8 cellular contexts compared by ENCODE assay signal in genomic region chrX:154443479-154443910, GRCh38. TPM values are rescaled to one million over a fixed set of nuclear protein-coding genes. Genes with fewer than 3 reads are reported as not detected.
A peak's percentile ranks its signal among the peaks of the same experiment; 100 is the strongest.
DNase-seq lines count a peak whose midpoint lies in the region; ATAC-seq and TF ChIP-seq lines count a peak whose summit lies in the region.

No MANE protein-coding gene starts in this region.

- H3K36me3 ChIP-seq in liver (ENCODE audit: control insufficient read depth in 4 of 4, insufficient read depth in 3 of 4, low read depth in 1 of 4, low read length in 3 of 4) (peaks cover 0 to 7% (median 4%) of the 10 kb centered on the region in 4 donors), uterus (no peaks in the 10 kb centered on the region)

- no peak overlapping the region for H3K9ac ChIP-seq in liver (ENCODE audit: low read depth in 1 of 2, low read length in 2 of 2)

- peak overlapping the region; percentile 47 for H3K4me3 ChIP-seq in AG10803 (ENCODE audit: low read length)
- peak overlapping the region in 2 of 3 donors; percentile 8 to 77 for H3K4me3 ChIP-seq in liver (ENCODE audit: low read depth in 1 of 3, low read length in 3 of 3)
- peak overlapping the region in 1 of 2 donors; percentile 27 for H3K4me3 ChIP-seq in uterus

- TF ChIP-seq POLR2A in uterus (IDR thresholded peaks at IDR 0.05) = no peak

- intact Hi-C loops in uterus (cut with DNase I; ENCODE audit: low total_unique reads) = no loop called here

- DNase-seq in AG10803 (ENCODE audit: low read depth) = no peak
- DNase-seq in astrocyte of the hippocampus (ENCODE audit: low read depth, low spot score) = peak; percentile 28
- DNase-seq in uterus = no peak
- DNase-seq in NCI-H187 treated with DMSO at 0.1 percent for 48 hours (lab: John Stamatoyannopoulos, UW) = no peak
- no peak for DNase-seq in H4 (ENCODE audit: low spot score)

- TF ChIP-seq CTCF in AG10803 (conservative IDR thresholded peaks at IDR 0.05; ENCODE audit: low read length) (no peak), liver (IDR thresholded peaks at IDR 0.05; ENCODE audit: low read depth, low read length, missing input control) (no peak), uterus (IDR thresholded peaks at IDR 0.05) (no peak)

- H3K4me1 ChIP-seq in liver (ENCODE audit: control insufficient read depth in 4 of 4, insufficient read depth in 4 of 4, low read length in 3 of 4) (peaks cover 11 to 20% (median 15%) of the 10 kb centered on the region in 4 donors), uterus (peaks cover 0 to 5% of the 10 kb centered on the region in 2 donors)

- peak overlapping the region; percentile 22 to 74 for H3K27ac ChIP-seq in liver (ENCODE audit: low read depth in 1 of 2, low read length in 2 of 2)
- peak overlapping the region; percentile 86 to 89 for H3K27ac ChIP-seq in uterus

- H3K27me3 ChIP-seq in liver (ENCODE audit: control insufficient read depth in 4 of 4, insufficient read depth in 4 of 4, low read length in 3 of 4) (no peaks in the 10 kb centered on the region), uterus (no peaks in the 10 kb centered on the region)

- H3K9me3 ChIP-seq in liver (ENCODE audit: control insufficient read depth in 4 of 4, low read length in 3 of 4) (no peaks in the 10 kb centered on the region), uterus (no peaks in the 10 kb centered on the region)

- peak; percentile 6 for ATAC-seq in HG03280 (IDR thresholded peaks at IDR 0.05; ENCODE audit: unreplicated experiment)
- ATAC-seq in GM19397 (IDR thresholded peaks at IDR 0.05; ENCODE audit: unreplicated experiment) = no peak

- 38% methylated on average over 10 of the region's 10 CpGs for WGBS in liver

- TF ChIP-seq RAD21 in liver (IDR thresholded peaks at IDR 0.05) = no peak

TF ChIP-seq in liver, 16 proteins besides CTCF, POLR2A, EP300 and RAD21:
- no peak for TF ChIP-seq SP1 (IDR thresholded peaks at IDR 0.05)
- no peak for TF ChIP-seq JUND (IDR thresholded peaks at IDR 0.05)
- no peak for TF ChIP-seq EGR1 (IDR thresholded peaks at IDR 0.05; ENCODE audit: low read depth in 2 of 2)
- TF ChIP-seq YY1 (IDR thresholded peaks at IDR 0.05) = no peak
- no peak for TF ChIP-seq FOXA1 (IDR thresholded peaks at IDR 0.05)
- TF ChIP-seq FOXA2 (IDR thresholded peaks at IDR 0.05) = no peak
- TF ChIP-seq GABPA (IDR thresholded peaks at IDR 0.05 in 1 of 2, conservative IDR thresholded peaks at IDR 0.05 in 1 of 2) = no peak
- TF ChIP-seq HNF4G (IDR thresholded peaks at IDR 0.05) = no peak
- no peak for TF ChIP-seq TAF1 (conservative IDR thresholded peaks at IDR 0.05)
- TF ChIP-seq NR2F2 (IDR thresholded peaks at IDR 0.05) = no peak
- no peak for TF ChIP-seq RXRA (IDR thresholded peaks at IDR 0.05)
- TF ChIP-seq ATF3 (IDR thresholded peaks at IDR 0.05) = no peak
- TF ChIP-seq, protein P1, sequence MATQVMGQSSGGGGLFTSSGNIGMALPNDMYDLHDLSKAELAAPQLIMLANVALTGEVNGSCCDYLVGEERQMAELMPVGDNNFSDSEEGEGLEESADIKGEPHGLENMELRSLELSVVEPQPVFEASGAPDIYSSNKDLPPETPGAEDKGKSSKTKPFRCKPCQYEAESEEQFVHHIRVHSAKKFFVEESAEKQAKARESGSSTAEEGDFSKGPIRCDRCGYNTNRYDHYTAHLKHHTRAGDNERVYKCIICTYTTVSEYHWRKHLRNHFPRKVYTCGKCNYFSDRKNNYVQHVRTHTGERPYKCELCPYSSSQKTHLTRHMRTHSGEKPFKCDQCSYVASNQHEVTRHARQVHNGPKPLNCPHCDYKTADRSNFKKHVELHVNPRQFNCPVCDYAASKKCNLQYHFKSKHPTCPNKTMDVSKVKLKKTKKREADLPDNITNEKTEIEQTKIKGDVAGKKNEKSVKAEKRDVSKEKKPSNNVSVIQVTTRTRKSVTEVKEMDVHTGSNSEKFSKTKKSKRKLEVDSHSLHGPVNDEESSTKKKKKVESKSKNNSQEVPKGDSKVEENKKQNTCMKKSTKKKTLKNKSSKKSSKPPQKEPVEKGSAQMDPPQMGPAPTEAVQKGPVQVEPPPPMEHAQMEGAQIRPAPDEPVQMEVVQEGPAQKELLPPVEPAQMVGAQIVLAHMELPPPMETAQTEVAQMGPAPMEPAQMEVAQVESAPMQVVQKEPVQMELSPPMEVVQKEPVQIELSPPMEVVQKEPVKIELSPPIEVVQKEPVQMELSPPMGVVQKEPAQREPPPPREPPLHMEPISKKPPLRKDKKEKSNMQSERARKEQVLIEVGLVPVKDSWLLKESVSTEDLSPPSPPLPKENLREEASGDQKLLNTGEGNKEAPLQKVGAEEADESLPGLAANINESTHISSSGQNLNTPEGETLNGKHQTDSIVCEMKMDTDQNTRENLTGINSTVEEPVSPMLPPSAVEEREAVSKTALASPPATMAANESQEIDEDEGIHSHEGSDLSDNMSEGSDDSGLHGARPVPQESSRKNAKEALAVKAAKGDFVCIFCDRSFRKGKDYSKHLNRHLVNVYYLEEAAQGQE (IDR thresholded peaks at IDR 0.05) = no peak
- no peak for TF ChIP-seq MAX (IDR thresholded peaks at IDR 0.05)
- TF ChIP-seq HNF4A (conservative IDR thresholded peaks at IDR 0.05) = no peak
- TF ChIP-seq, protein P2, sequence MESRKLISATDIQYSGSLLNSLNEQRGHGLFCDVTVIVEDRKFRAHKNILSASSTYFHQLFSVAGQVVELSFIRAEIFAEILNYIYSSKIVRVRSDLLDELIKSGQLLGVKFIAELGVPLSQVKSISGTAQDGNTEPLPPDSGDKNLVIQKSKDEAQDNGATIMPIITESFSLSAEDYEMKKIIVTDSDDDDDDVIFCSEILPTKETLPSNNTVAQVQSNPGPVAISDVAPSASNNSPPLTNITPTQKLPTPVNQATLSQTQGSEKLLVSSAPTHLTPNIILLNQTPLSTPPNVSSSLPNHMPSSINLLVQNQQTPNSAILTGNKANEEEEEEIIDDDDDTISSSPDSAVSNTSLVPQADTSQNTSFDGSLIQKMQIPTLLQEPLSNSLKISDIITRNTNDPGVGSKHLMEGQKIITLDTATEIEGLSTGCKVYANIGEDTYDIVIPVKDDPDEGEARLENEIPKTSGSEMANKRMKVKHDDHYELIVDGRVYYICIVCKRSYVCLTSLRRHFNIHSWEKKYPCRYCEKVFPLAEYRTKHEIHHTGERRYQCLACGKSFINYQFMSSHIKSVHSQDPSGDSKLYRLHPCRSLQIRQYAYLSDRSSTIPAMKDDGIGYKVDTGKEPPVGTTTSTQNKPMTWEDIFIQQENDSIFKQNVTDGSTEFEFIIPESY (IDR thresholded peaks at IDR 0.05) = no peak
TF ChIP-seq in liver: peak in this region for 0.

RNA-seq across cellular contexts. Expression of gene FAM50A, which starts 0.4 kb away (rescaled TPM):
- total RNA-seq in liver (10 to 100 TPM; 10.9 to 13.4 TPM), uterus (10 to 100 TPM; 16.4 to 48.8 (median 28.3) TPM)
- 10 to 100 TPM; 14.6 to 25.1 TPM for polyA plus RNA-seq in liver
- 52.2 and 63.0 TPM in 2 replicates for total RNA-seq in H4 (2014; rRNA removed; shearing (Covaris generic))

RNA-seq across cellular contexts. Expression of gene GDI1, which starts 6.5 kb away (rescaled TPM):
- total RNA-seq in liver (10 to 100 TPM; 13.3 to 27.7 TPM), uterus (100 to 1,000 TPM in 3 of 4 donors, 10 to 100 TPM in 1; 100.0 to 175 (median 135) TPM)
- polyA plus RNA-seq in liver = 10 to 100 TPM; 12.8 to 35.6 TPM
- 62.2 and 68.0 TPM in 2 replicates for total RNA-seq in H4 (2014; rRNA removed; shearing (Covaris generic))

RNA-seq across cellular contexts. Expression of gene PLXNA3, which starts 14.6 kb away (rescaled TPM):
- total RNA-seq in liver (1 to 10 TPM; 1.1 to 1.7 TPM), uterus (100 to 1,000 TPM in 1 of 4 donors, 10 to 100 TPM in 1, 1 to 10 TPM in 2; 2.1 to 102 (median 8.6) TPM)
- 1 to 10 TPM; 1.3 to 1.7 TPM for polyA plus RNA-seq in liver
- total RNA-seq in H4 (2014; rRNA removed; shearing (Covaris generic)) = 1.6 and 1.9 TPM in 2 replicates

RNA-seq across cellular contexts. Expression of gene ATP6AP1, which starts 15.0 kb away (rescaled TPM):
- total RNA-seq in liver (10 to 100 TPM; 35.2 to 38.5 TPM), uterus (10 to 100 TPM in 3 of 4 donors, 1 to 10 TPM in 1; 5.1 to 71.3 (median 42.1) TPM)
- 10 to 100 TPM; 43.1 to 43.3 TPM for polyA plus RNA-seq in liver
- 60.2 and 69.2 TPM in 2 replicates for total RNA-seq in H4 (2014; rRNA removed; shearing (Covaris generic))

RNA-seq across cellular contexts. Expression of gene TAFAZZIN, which starts 32.2 kb away (rescaled TPM):
- total RNA-seq in liver (10 to 100 TPM in 1 of 2 donors, 1 to 10 TPM in 1; 7.8 to 15.6 TPM), uterus (10 to 100 TPM; 15.3 to 62.3 (median 20.5) TPM)
- 10 to 100 TPM; 10.6 to 16.3 TPM for polyA plus RNA-seq in liver
- 15.1 and 15.3 TPM in 2 replicates for total RNA-seq in H4 (2014; rRNA removed; shearing (Covaris generic))
